Comparison of ENCODE assay signal across 1 cellular context in genomic region chr19:4913996-4914735, GRCh38.
TF ChIP-seq lines count a peak whose summit lies in the region.

No MANE protein-coding gene starts in this region.

TF ChIP-seq in GM12878, 131 proteins besides CTCF, POLR2A, EP300 and RAD21:
- TF ChIP-seq NR2C1 (IDR thresholded peaks at IDR 0.05) (no peak), IKZF1 (conservative IDR thresholded peaks at IDR 0.05) (no peak), ZBED1 (IDR thresholded peaks at IDR 0.05; ENCODE audit: borderline replicate concordance) (no peak), BCLAF1 (IDR thresholded peaks at IDR 0.05) (no peak), ZBTB11 (CRISPR knock-in tag; IDR thresholded peaks at IDR 0.05) (no peak), STAT1 (conservative IDR thresholded peaks at IDR 0.05) (no peak), ESRRA (IDR thresholded peaks at IDR 0.05; ENCODE audit: low read length) (no peak), SRF (IDR thresholded peaks at IDR 0.05; ENCODE audit: low read depth in 2 of 2, low read length in 2 of 2) (no peak), MAX (IDR thresholded peaks at IDR 0.05; ENCODE audit: low read depth, low read length) (no peak), NR2F1 (conservative IDR thresholded peaks at IDR 0.05) (no peak), SUPT20H (IDR thresholded peaks at IDR 0.05; ENCODE audit: borderline replicate concordance, control insufficient read depth, low read depth, low read length) (no peak), WRNIP1 (IDR thresholded peaks at IDR 0.05; ENCODE audit: borderline replicate concordance, low read depth, low read length) (no peak), YY1 (IDR thresholded peaks at IDR 0.05; ENCODE audit: low read depth, low read length) (no peak), EED (IDR thresholded peaks at IDR 0.05; ENCODE audit: low read depth) (no peak), FOS (IDR thresholded peaks at IDR 0.05; ENCODE audit: borderline replicate concordance, extremely low read depth, insufficient read length) (no peak), MTA3 (IDR thresholded peaks at IDR 0.05; ENCODE audit: borderline replicate concordance, low read length) (no peak), DPF2 (IDR thresholded peaks at IDR 0.05) (no peak), NRF1 (conservative IDR thresholded peaks at IDR 0.05; ENCODE audit: low read depth, low read length) (no peak)
TF ChIP-seq in GM12878: peak in this region for 0.
